Comparison of ENCODE assay signal across 33 cellular contexts in the genomic region with DNA sequence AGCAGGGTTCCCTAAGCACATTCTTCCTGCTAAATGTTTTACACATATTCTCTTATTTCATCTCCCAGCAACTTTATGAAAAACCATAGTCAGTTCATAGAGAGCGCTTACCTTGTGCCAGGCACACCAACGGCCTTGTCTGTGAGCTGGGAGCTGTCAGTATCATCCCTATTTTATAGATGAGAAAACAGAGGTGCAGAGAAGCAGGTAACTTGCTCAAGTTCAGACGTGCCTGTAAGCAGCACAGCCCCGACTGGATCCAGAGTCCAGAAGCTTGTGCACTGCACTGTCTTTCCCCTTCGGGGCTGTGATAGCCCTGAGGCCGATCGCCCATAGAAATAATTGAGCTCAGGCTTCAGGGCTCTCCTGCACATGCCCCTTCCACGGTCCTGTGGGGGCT. TPM values are rescaled to one million over a fixed set of nuclear protein-coding genes. Genes with fewer than 3 reads are reported as not detected.
"Had no signal": no experiment of that assay in that cellular context is flagged by ENCODE, and none has a peak within 500 bp of the region (broad histone marks: within the 10 kb centered on the region; RNA-seq: fewer than 3 reads in every experiment).

No MANE protein-coding gene starts in this region.

- H3K27me3 ChIP-seq: colonic mucosa, esophagus squamous epithelium, gastrocnemius medialis, left lung had no signal

- H3K4me1 ChIP-seq: colonic mucosa, gastrocnemius medialis, left lung, lower lobe of right lung had no signal

- H3K4me3 ChIP-seq: colonic mucosa, esophagus squamous epithelium, gastrocnemius medialis, heart right ventricle, left lung, lower lobe of right lung, mucosa of descending colon had no signal

- H3K9me3 ChIP-seq: colonic mucosa, esophagus squamous epithelium, gastrocnemius medialis, heart right ventricle, left lung, lower lobe of right lung, mucosa of descending colon had no signal

- DNase-seq: colonic mucosa; cortex of kidney; effector CD8-positive, alpha-beta T cell; effector memory CD8-positive, alpha-beta T cell; endodermal cell; erythroblast; esophagus squamous epithelium; foreskin fibroblast; foreskin melanocyte; gastrocnemius medialis; glutamatergic neuron; head of caudate nucleus; heart right ventricle; hippocampal formation; left cardiac atrium; left lung; left ventricle myocardium superior; lower lobe of right lung; mesenchymal stem cell; mucosa of descending colon had no signal

- H3K36me3 ChIP-seq: colonic mucosa, esophagus squamous epithelium, gastrocnemius medialis, heart right ventricle, left lung, lower lobe of right lung had no signal

- FAIRE-seq: endometrium, islet of Langerhans, keratinocyte had no signal

- H3K27ac ChIP-seq: colonic mucosa, epithelial cell of prostate, esophagus squamous epithelium, gastrocnemius medialis, heart right ventricle, left lung, lower lobe of right lung had no signal

- ATAC-seq: effector memory CD8-positive, alpha-beta T cell; esophagus mucosa; gastrocnemius medialis; heart right ventricle; left cardiac atrium; left lung; left ventricle myocardium superior; lower lobe of right lung; mucosa of descending colon had no signal

RNA-seq across cellular contexts. Expression of a gene that starts 6.2 kb away (rescaled TPM):
- total RNA-seq: chondrocyte, dermis microvascular lymphatic vessel endothelial cell, esophagus mucosa, esophagus squamous epithelium, glomerular endothelial cell, heart right ventricle, kidney epithelial cell, left cardiac atrium, left lung, left ventricle myocardium superior, lower leg skin, lung microvascular endothelial cell, mesenteric fat pad, mesothelial cell of epicardium had no signal
- polyA plus RNA-seq: heart right ventricle, keratinocyte had no signal
